ENCODE assay signal across 1 cellular context in the genomic region with DNA sequence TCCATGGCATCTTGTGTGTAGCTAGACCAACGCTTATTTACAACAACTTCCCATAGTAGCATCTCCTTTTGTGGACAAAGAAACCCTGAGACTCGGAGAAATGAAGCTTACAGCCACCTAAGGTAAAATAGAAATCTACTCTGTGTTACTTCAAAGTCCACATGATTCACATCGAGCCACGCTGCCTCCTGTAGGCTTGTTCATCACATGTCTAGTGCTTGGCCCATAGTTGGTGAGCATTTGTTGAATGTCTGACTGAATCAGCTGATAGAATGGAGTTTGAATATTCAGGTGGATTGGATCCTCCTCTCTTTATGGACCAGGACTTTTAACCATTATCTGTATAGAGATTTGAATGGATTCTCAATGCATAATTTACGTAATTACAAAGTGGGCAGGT.
TF ChIP-seq lines count a peak whose summit lies in the region.

No MANE protein-coding gene starts in this region.

TF ChIP-seq in GM23338, 12 proteins besides CTCF, POLR2A, EP300 and RAD21:
- TF ChIP-seq, protein P1, sequence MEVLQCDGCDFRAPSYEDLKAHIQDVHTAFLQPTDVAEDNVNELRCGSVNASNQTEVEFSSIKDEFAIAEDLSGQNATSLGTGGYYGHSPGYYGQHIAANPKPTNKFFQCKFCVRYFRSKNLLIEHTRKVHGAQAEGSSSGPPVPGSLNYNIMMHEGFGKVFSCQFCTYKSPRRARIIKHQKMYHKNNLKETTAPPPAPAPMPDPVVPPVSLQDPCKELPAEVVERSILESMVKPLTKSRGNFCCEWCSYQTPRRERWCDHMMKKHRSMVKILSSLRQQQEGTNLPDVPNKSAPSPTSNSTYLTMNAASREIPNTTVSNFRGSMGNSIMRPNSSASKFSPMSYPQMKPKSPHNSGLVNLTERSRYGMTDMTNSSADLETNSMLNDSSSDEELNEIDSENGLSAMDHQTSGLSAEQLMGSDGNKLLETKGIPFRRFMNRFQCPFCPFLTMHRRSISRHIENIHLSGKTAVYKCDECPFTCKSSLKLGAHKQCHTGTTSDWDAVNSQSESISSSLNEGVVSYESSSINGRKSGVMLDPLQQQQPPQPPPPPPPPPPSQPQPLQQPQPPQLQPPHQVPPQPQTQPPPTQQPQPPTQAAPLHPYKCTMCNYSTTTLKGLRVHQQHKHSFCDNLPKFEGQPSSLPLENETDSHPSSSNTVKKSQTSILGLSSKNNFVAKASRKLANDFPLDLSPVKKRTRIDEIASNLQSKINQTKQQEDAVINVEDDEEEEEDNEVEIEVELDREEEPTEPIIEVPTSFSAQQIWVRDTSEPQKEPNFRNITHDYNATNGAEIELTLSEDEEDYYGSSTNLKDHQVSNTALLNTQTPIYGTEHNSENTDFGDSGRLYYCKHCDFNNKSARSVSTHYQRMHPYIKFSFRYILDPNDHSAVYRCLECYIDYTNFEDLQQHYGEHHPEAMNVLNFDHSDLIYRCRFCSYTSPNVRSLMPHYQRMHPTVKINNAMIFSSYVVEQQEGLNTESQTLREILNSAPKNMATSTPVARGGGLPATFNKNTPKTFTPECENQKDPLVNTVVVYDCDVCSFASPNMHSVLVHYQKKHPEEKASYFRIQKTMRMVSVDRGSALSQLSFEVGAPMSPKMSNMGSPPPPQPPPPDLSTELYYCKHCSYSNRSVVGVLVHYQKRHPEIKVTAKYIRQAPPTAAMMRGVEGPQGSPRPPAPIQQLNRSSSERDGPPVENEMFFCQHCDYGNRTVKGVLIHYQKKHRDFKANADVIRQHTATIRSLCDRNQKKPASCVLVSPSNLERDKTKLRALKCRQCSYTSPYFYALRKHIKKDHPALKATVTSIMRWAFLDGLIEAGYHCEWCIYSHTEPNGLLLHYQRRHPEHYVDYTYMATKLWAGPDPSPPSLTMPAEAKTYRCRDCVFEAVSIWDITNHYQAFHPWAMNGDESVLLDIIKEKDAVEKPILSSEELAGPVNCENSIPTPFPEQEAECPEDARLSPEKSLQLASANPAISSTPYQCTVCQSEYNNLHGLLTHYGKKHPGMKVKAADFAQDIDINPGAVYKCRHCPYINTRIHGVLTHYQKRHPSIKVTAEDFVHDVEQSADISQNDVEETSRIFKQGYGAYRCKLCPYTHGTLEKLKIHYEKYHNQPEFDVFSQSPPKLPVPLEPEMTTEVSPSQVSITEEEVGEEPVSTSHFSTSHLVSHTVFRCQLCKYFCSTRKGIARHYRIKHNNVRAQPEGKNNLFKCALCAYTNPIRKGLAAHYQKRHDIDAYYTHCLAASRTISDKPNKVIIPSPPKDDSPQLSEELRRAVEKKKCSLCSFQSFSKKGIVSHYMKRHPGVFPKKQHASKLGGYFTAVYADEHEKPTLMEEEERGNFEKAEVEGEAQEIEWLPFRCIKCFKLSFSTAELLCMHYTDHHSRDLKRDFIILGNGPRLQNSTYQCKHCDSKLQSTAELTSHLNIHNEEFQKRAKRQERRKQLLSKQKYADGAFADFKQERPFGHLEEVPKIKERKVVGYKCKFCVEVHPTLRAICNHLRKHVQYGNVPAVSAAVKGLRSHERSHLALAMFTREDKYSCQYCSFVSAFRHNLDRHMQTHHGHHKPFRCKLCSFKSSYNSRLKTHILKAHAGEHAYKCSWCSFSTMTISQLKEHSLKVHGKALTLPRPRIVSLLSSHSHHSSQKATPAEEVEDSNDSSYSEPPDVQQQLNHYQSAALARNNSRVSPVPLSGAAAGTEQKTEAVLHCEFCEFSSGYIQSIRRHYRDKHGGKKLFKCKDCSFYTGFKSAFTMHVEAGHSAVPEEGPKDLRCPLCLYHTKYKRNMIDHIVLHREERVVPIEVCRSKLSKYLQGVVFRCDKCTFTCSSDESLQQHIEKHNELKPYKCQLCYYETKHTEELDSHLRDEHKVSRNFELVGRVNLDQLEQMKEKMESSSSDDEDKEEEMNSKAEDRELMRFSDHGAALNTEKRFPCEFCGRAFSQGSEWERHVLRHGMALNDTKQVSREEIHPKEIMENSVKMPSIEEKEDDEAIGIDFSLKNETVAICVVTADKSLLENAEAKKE (CRISPR knock-in tag; IDR thresholded peaks at IDR 0.05), result no peak
- TF ChIP-seq EZH2phosphoT487 (IDR thresholded peaks at IDR 0.05; ENCODE audit: unreplicated experiment), result no peak
- TF ChIP-seq NANOG (IDR thresholded peaks at IDR 0.05; ENCODE audit: borderline replicate concordance), result no peak
- TF ChIP-seq JUNB (IDR thresholded peaks at IDR 0.05; ENCODE audit: unreplicated experiment), result no peak
- TF ChIP-seq ZNF114 (CRISPR knock-in tag; IDR thresholded peaks at IDR 0.05), result no peak
- TF ChIP-seq, protein P2, sequence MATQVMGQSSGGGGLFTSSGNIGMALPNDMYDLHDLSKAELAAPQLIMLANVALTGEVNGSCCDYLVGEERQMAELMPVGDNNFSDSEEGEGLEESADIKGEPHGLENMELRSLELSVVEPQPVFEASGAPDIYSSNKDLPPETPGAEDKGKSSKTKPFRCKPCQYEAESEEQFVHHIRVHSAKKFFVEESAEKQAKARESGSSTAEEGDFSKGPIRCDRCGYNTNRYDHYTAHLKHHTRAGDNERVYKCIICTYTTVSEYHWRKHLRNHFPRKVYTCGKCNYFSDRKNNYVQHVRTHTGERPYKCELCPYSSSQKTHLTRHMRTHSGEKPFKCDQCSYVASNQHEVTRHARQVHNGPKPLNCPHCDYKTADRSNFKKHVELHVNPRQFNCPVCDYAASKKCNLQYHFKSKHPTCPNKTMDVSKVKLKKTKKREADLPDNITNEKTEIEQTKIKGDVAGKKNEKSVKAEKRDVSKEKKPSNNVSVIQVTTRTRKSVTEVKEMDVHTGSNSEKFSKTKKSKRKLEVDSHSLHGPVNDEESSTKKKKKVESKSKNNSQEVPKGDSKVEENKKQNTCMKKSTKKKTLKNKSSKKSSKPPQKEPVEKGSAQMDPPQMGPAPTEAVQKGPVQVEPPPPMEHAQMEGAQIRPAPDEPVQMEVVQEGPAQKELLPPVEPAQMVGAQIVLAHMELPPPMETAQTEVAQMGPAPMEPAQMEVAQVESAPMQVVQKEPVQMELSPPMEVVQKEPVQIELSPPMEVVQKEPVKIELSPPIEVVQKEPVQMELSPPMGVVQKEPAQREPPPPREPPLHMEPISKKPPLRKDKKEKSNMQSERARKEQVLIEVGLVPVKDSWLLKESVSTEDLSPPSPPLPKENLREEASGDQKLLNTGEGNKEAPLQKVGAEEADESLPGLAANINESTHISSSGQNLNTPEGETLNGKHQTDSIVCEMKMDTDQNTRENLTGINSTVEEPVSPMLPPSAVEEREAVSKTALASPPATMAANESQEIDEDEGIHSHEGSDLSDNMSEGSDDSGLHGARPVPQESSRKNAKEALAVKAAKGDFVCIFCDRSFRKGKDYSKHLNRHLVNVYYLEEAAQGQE (IDR thresholded peaks at IDR 0.05; ENCODE audit: unreplicated experiment), result no peak
- no peak for TF ChIP-seq CREB1 (CRISPR knock-in tag; IDR thresholded peaks at IDR 0.05; ENCODE audit: low read depth)
